ENCODE assay signal across 8 cellular contexts in the genomic region with DNA sequence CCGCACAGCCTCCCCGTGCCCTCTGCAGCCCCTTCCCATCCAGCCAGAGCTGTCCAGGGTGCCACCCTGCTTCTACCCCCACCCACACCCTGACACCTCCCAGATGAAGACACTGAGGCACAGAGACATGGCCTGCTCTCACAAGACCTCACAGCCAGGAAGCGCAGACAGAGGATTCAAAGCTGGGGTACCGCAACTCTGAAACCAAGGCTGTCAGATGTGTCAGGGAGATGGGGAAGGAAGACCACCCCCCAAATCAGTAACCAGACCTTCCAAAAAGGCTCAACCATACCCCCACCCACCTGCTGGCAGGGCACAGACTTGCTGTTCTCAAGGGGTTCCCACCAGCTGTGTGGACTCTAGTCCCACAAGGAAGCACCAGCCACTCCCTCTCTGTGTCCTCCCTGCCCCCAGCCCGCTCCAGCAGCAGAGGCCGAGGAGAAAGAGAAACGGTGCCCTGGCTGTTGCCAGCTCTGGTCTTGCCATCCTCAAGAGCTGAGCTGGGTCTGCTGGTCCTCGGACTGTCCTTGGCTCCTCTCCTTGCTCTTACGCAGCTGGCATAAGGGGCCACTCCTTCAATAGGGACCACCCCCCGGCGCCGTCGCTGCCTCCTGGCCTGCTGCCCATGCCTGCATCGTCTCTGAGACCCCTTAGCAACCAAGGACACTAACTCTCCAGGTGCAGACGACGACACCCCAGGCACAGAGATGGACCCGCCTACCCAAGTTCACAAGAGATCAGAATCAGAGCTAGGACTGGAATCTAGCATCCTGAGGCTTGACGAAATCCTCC. TPM values are rescaled to one million over a fixed set of nuclear protein-coding genes. Genes with fewer than 3 reads are reported as not detected.
DNase-seq lines count a peak whose midpoint lies in the region; TF ChIP-seq lines count a peak whose summit lies in the region.

No MANE protein-coding gene starts in this region.

- H3K36me3 ChIP-seq in prostate gland = no peaks in the 10 kb centered on the region

- H3K27me3 ChIP-seq in prostate gland (replicated peaks; ENCODE audit: insufficient read depth) = no peaks in the 10 kb centered on the region

- 16% methylated on average over 17 of the region's 18 CpGs for WGBS in prostate gland

- peaks cover 13% of the 10 kb centered on the region for H3K4me1 ChIP-seq in prostate gland (replicated peaks)

- H3K4me3 ChIP-seq in foreskin fibroblast (ENCODE audit: low read depth in 1 of 2, low read length in 2 of 2) = peak overlapping the region; percentile 57 to 71
- H3K4me3 ChIP-seq in prostate gland = peak overlapping the region; percentile 43 to 46

- TF ChIP-seq POLR2A in GM18526 (IDR thresholded peaks at IDR 0.05; ENCODE audit: extremely low read depth, insufficient read length) (peak; percentile 19), prostate gland (IDR thresholded peaks at IDR 0.05) (peak; percentile 13)

- intact Hi-C loops in prostate gland (cut with DNase I) = loop anchor here (5.0 kb wide), 1 partner anchor 35 kb away; no protein-coding TSS in a partner anchor

- no peaks in the 10 kb centered on the region for H3K9me3 ChIP-seq in prostate gland

- peak in 1 of 2 donors; percentile 58 for DNase-seq in foreskin fibroblast
- DNase-seq in prostate gland (ENCODE audit: low spot score) = no peak
- no peak for DNase-seq in stimulated activated CD8-positive, alpha-beta memory T cell treated with anti-CD3 and anti-CD28 coated beads, Interleukin-4, amount 100 ng/mL, for 48 hours
- DNase-seq in H4 (ENCODE audit: low spot score) = no peak
- no peak for DNase-seq in GM10266 (ENCODE audit: extremely low spot score)
- no peak for DNase-seq in superior temporal gyrus (ENCODE audit: extremely low spot score)

- H3K27ac ChIP-seq in VCaP (peak overlapping the region; percentile 62), prostate gland (peak overlapping the region; percentile 80 to 86)

- TF ChIP-seq CTCF in VCaP (conservative IDR thresholded peaks at IDR 0.05) = no peak
- TF ChIP-seq CTCF in foreskin fibroblast (IDR thresholded peaks at IDR 0.05; ENCODE audit: low read depth, low read length) = no peak
- TF ChIP-seq CTCF in prostate gland (IDR thresholded peaks at IDR 0.05) = no peak
- TF ChIP-seq CTCF in GM10266 (IDR thresholded peaks at IDR 0.05; ENCODE audit: control insufficient read depth, insufficient read depth, low read depth, missing control alignments) = no peak

RNA-seq across cellular contexts. Expression of a gene that starts 0.7 kb away (rescaled TPM):
- total RNA-seq in prostate gland = 10 to 100 TPM; 20.5 to 30.1 TPM
- 2.3 and 3.4 TPM in 2 replicates for total RNA-seq in H4 (2014; rRNA removed; shearing (Covaris generic))

RNA-seq across cellular contexts. Expression of a gene that starts 57.4 kb away (rescaled TPM):
- total RNA-seq in prostate gland = 1 to 10 TPM in 1 of 2 donors, under 1 TPM in 1; 0.91 to 1.9 TPM
- total RNA-seq in H4 (2014; rRNA removed; shearing (Covaris generic)) = 0.19 TPM in 1 of 2 replicates, not detected in the other
